In genomic region chr6:118776607-118777549, GRCh38 we compare ENCODE assay signal across 9 cellular contexts.
DNase-seq lines count a peak whose midpoint lies in the region; ATAC-seq, FAIRE-seq and TF ChIP-seq lines count a peak whose summit lies in the region.
"Had no signal": no experiment of that assay in that cellular context is flagged by ENCODE, and none has a peak within 500 bp of the region (broad histone marks: within the 10 kb centered on the region; RNA-seq: fewer than 3 reads in every experiment).

No MANE protein-coding gene starts in this region.

- intact Hi-C loops in GM12878 (cut with micrococcal nuclease; ENCODE audit: unreplicated experiment), result loop anchor here (1.0 to 5.0 kb wide), 7 partner anchors 70 to 935 kb away; partner anchors contain the start of gene CEP85L

- TF ChIP-seq RAD21 in GM12878 (IDR thresholded peaks at IDR 0.05; ENCODE audit: insufficient read depth, low read depth, low read length), result peak; percentile 77

- no peaks in the 10 kb centered on the region for H3K79me2 ChIP-seq in GM12878 (ENCODE audit: control insufficient read depth, insufficient read depth, low read length)

- no peaks in the 10 kb centered on the region for H3K9me3 ChIP-seq in GM12878 (replicated peaks; ENCODE audit: control insufficient read depth, insufficient read depth, low read length)
- H3K9me3 ChIP-seq: BLaER1 treated with 17β-estradiol and CSF1 and Interleukin-3, amounts not matched to agents 10 nM and 100 nM had no signal

- peak; percentile 73 for FAIRE-seq in GM12878 (lab: Jason Lieb, UNC)

- TF ChIP-seq CTCF in GM12878 (IDR thresholded peaks at IDR 0.05 in 2 of 3, conservative IDR thresholded peaks at IDR 0.05 in 1 of 3; ENCODE audit: control insufficient read depth in 2 of 3, extremely low read depth in 1 of 3, insufficient read depth in 1 of 3, low read depth in 3 of 3, low read length in 3 of 3), result peak; percentile 70 to 74 (median 71)

- SMC1A ChIA-PET in GM12878 (lab: Charles Lee; ENCODE audit: uncharacterized antibody, unreplicated experiment), result interaction anchor here (0.7 to 5.0 kb wide), 3 partner anchors 7 to 212 kb away, joined by 3 to 29 read pairs (median 5); no protein-coding TSS in a partner anchor

- CTCF ChIA-PET in GM12878 (lab: Yijun Ruan, JAX), result interaction anchor here (0.6 to 3.9 kb wide), 9 partner anchors 65 to 936 kb away, joined by 3 to 38 read pairs (median 3); no protein-coding TSS in a partner anchor

- RAD21 ChIA-PET in GM12878 (lab: Charles Lee; ENCODE audit: unreplicated experiment), result interaction anchor here (1.0 to 2.0 kb wide), 2 partner anchors 120 to 211 kb away, joined by 3 to 17 read pairs; no protein-coding TSS in a partner anchor

- no peak for TF ChIP-seq EP300 in GM12878 (IDR thresholded peaks at IDR 0.05; ENCODE audit: borderline replicate concordance in 1 of 2, control insufficient read depth in 1 of 2, low read depth in 2 of 2, low read length in 2 of 2)

- no peak overlapping the region for H3K27ac ChIP-seq in GM12878 (ENCODE audit: control insufficient read depth, insufficient read depth)
- H3K27ac ChIP-seq: BLaER1 treated with 17β-estradiol and CSF1 and Interleukin-3, amounts not matched to agents 10 nM and 100 nM had no signal

- H3K4me1 ChIP-seq in GM12878 (ENCODE audit: control insufficient read depth, insufficient read depth, low read length), result peaks cover 3% of the 10 kb centered on the region; the same call in 1 of the 2 replicates

- H2AFZ ChIP-seq in GM12878 (ENCODE audit: control insufficient read depth, low read depth, low read length), result no peak overlapping the region

- in situ Hi-C loops in GM12878 (cut with MboI), result loop anchor here (10.0 to 25.0 kb wide), 2 partner anchors 202 to 790 kb away; no protein-coding TSS in a partner anchor

- DNase-seq in NCI-H2081 (lab: John Stamatoyannopoulos, UW) (peak; percentile 20 to 65), NCI-H2081 treated with DMSO at 0.1 percent for 48 hours (lab: John Stamatoyannopoulos, UW) (no peak), NCI-H1694 treated with DMSO at 0.1 percent for 48 hours (lab: John Stamatoyannopoulos, UW) (peak; percentile 67), T-helper 22 cell (ENCODE audit: low read depth) (peak; percentile 12), GM12878 (ENCODE audit: low read depth, low spot score) (peak; percentile 20), iPS DF 4.7 (ENCODE audit: extremely low read depth, low spot score) (peak; percentile 56)
- DNase-seq in stimulated activated CD4-positive, alpha-beta T cell treated with anti-CD3 and anti-CD28 coated beads, Interleukin-15, amount 100 ng/mL, for 24 hours, result peak; percentile 75

- peaks cover 0 to 2% of the 10 kb centered on the region in 2 experiments; a peak in 1 of 4 replicates for H3K27me3 ChIP-seq in GM12878 (replicated peaks in 1 of 2; ENCODE audit: control insufficient read depth in 2 of 2, insufficient read depth in 2 of 2, low read length in 1 of 2)
- H3K27me3 ChIP-seq: BLaER1 treated with 17β-estradiol and CSF1 and Interleukin-3, amounts not matched to agents 10 nM and 100 nM had no signal

- H3K9ac ChIP-seq in GM12878 (ENCODE audit: control insufficient read depth, insufficient read depth, low read length), result no peak overlapping the region
- H3K9ac ChIP-seq: BLaER1 treated with 17β-estradiol and CSF1 and Interleukin-3, amounts not matched to agents 10 nM and 100 nM had no signal

- ATAC-seq in HG02759 (IDR thresholded peaks at IDR 0.05; ENCODE audit: unreplicated experiment) (peak; percentile 89), GM12878 (peak; percentile 95)

- no peak for TF ChIP-seq POLR2A in GM12878 (IDR thresholded peaks at IDR 0.05; ENCODE audit: low read depth, low read length)

- H3K4me3 ChIP-seq in GM12878, result no peak overlapping the region
- H3K4me3 ChIP-seq: BLaER1 treated with 17β-estradiol and CSF1 and Interleukin-3, amounts not matched to agents 10 nM and 100 nM had no signal

- no peaks in the 10 kb centered on the region for H3K36me3 ChIP-seq in GM12878 (ENCODE audit: control insufficient read depth in 2 of 2, insufficient read depth in 2 of 2, low read length in 1 of 2)
- H3K36me3 ChIP-seq: BLaER1 treated with 17β-estradiol and CSF1 and Interleukin-3, amounts not matched to agents 10 nM and 100 nM had no signal

- POLR2A ChIA-PET in GM12878 (lab: Charles Lee), result no interaction called here

- H4K20me1 ChIP-seq in GM12878 (ENCODE audit: control insufficient read depth, insufficient read depth), result no peaks in the 10 kb centered on the region
- H4K20me1 ChIP-seq: BLaER1 treated with 17β-estradiol and CSF1 and Interleukin-3, amounts not matched to agents 10 nM and 100 nM had no signal

- BruUV-seq in GM12878 (replicated peaks; lab: Mats Ljungman, UMichigan), result no TSS peak

- H3K4me2 ChIP-seq in GM12878 (ENCODE audit: control insufficient read depth, insufficient read depth), result no peak overlapping the region

- WGBS in GM12878 (ENCODE audit: insufficient coverage, insufficient replicate concordance, low lambda C conversion rate, missing lambda C conversion rate), result 60% methylated on average over 5 of the region's 5 CpGs

TF ChIP-seq in GM12878, 131 proteins besides CTCF, POLR2A, EP300 and RAD21:
- TF ChIP-seq SMC3 (IDR thresholded peaks at IDR 0.05; ENCODE audit: borderline replicate concordance, low read length) (peak; percentile 90), SREBF1 (IDR thresholded peaks at IDR 0.05; ENCODE audit: low read length) (no peak)
